In genomic region chr2:177799531-177799930, GRCh38 we compare ENCODE assay signal across 8 cellular contexts.
DNase-seq lines count a peak whose midpoint lies in the region.

No MANE protein-coding gene starts in this region.

- peak; percentile 59 for DNase-seq in DMS53 (lab: John Stamatoyannopoulos, UW)
- peak; percentile 30 for DNase-seq in HT1080 (ENCODE audit: low read depth)
- DNase-seq in SW480 (ENCODE audit: low spot score) = peak; percentile 28
- DNase-seq in iPS DF 19.7 (ENCODE audit: low read depth, low spot score) = peak; percentile 38
- no peak for DNase-seq in posterior cingulate gyrus
- no peak for DNase-seq in NCI-H1048 (lab: John Stamatoyannopoulos, UW)
- DNase-seq in stimulated activated CD4-positive, alpha-beta T cell treated with anti-CD3 and anti-CD28 coated beads, Interleukin-15, amount 100 ng/mL, for 24 hours = no peak
- DNase-seq in GOT3 (lab: John Stamatoyannopoulos, UW) = no peak

- intact Hi-C loops in posterior cingulate gyrus (cut with DNase I) = no loop called here

Comparison
In these comparisons a context has a peak if more than half of its experiments do, and no peak if none do; other contexts are left out.
1. DNase-seq: peak in DMS53 (single experiment), HT1080 (single experiment), SW480 (single experiment) and iPS DF 19.7 (single experiment); none in posterior cingulate gyrus (0 of 10), NCI-H1048 (single experiment), stimulated activated CD4-positive, alpha-beta T cell treated with anti-CD3 and anti-CD28 coated beads, Interleukin-15, amount 100 ng/mL, for 24 hours (single experiment) and GOT3 (single experiment).